Comparison of ENCODE assay signal across 25 cellular contexts in the genomic region with DNA sequence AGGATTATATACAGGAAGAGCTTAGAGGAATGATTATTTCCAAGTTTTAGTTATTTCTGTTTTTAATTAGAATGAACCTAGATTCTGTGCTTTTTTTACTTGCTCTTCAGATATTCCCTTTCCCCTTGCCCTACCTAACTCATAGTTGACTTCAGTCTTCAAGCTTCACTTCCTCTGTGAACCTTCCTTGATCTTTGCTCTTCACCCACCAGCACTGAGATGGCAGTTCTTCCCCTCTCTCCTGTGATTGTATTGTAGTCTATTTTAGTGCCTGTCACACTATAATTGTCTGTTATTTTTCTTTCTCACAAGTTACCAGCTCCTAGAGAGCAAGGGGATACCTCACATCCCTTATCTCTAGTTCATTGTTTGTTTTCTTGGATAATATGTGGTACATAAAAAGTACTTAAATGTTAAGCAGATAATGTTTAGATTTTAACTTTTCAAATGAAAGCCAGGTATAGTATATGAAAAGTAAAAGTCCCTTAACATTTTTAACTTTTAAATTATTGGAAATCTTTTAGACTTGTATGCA. TPM values are rescaled to one million over a fixed set of nuclear protein-coding genes. Genes with fewer than 3 reads are reported as not detected.
A peak's percentile ranks its signal among the peaks of the same experiment; 100 is the strongest.
DNase-seq lines count a peak whose midpoint lies in the region; ATAC-seq and TF ChIP-seq lines count a peak whose summit lies in the region.
"Had no signal": no experiment of that assay in that cellular context is flagged by ENCODE, and none has a peak within 500 bp of the region (broad histone marks: within the 10 kb centered on the region; RNA-seq: fewer than 3 reads in every experiment).

No MANE protein-coding gene starts in this region.

- no peak overlapping the region for H2AK5ac ChIP-seq in mesendoderm (ENCODE audit: low read length)

- CTCF ChIA-PET in Caco-2 (lab: Charles Lee) (no interaction called here), PC-9 (lab: Charles Lee) (no interaction called here)

- H3K9me3 Mint-ChIP-seq in Caco-2 (ENCODE audit: unreplicated experiment) (peaks cover 10% of the 10 kb centered on the region), GM23338 (no peaks in the 10 kb centered on the region)
- H3K9me3 Mint-ChIP-seq: stimulated activated naive CD8-positive, alpha-beta T cell treated with anti-CD3 and anti-CD28 coated beads, Interleukin-15, amount 100 ng/mL, for 72 hours had no signal

- H2BK5ac ChIP-seq in mesendoderm (ENCODE audit: low read length) = no peak overlapping the region

- no peak overlapping the region for H4K5ac ChIP-seq in mesendoderm (ENCODE audit: low read length)

- H3K27ac ChIP-seq in GM23338 (ENCODE audit: low read depth) (no peak overlapping the region), PC-9 (peak overlapping the region; percentile 23; the same call in 1 of the 2 replicates), mesendoderm (ENCODE audit: low read depth, low read length) (no peak overlapping the region)
- H3K27ac ChIP-seq: A549, brain microvascular endothelial cell, colonic mucosa had no signal

- H4K20me1 ChIP-seq in GM23338 (replicated peaks; ENCODE audit: insufficient read depth) (no peaks in the 10 kb centered on the region; the same call in 1 of the 2 replicates), PC-9 (ENCODE audit: insufficient read depth) (no peaks in the 10 kb centered on the region)

- H3K9ac ChIP-seq in mesendoderm (ENCODE audit: low read length) = no peak overlapping the region

- H3K27me3 Mint-ChIP-seq in Caco-2 (ENCODE audit: insufficient read depth, unreplicated experiment) (no peaks in the 10 kb centered on the region), GM23338 (ENCODE audit: insufficient read depth, low read depth, poor library complexity) (no peaks in the 10 kb centered on the region)
- H3K27me3 Mint-ChIP-seq: stimulated activated naive CD8-positive, alpha-beta T cell treated with anti-CD3 and anti-CD28 coated beads, Interleukin-15, amount 100 ng/mL, for 72 hours; T-helper 17 cell had no signal

- BruUV-seq in Caco-2 (replicated peaks; lab: Mats Ljungman, UMichigan) (no TSS peak), PC-9 (replicated peaks; lab: Mats Ljungman, UMichigan) (no TSS peak)

- H3K4me3 Mint-ChIP-seq in Caco-2 (ENCODE audit: unreplicated experiment) (no peak overlapping the region), GM23338 (no peak overlapping the region)
- H3K4me3 Mint-ChIP-seq: stimulated activated naive CD8-positive, alpha-beta T cell treated with anti-CD3 and anti-CD28 coated beads, Interleukin-15, amount 100 ng/mL, for 72 hours; T-helper 17 cell had no signal

- H3K9me2 ChIP-seq in GM23338 (ENCODE audit: insufficient read depth) (no peaks in the 10 kb centered on the region), PC-9 (ENCODE audit: insufficient read depth) (no peaks in the 10 kb centered on the region)

- H3K18ac ChIP-seq in mesendoderm (ENCODE audit: low read length) = no peak overlapping the region

- H3K27ac Mint-ChIP-seq in Caco-2 (ENCODE audit: unreplicated experiment) (peak overlapping the region; percentile 27), GM23338 (peak overlapping the region; percentile 46)
- H3K27ac Mint-ChIP-seq: stimulated activated naive CD8-positive, alpha-beta T cell treated with anti-CD3 and anti-CD28 coated beads, Interleukin-15, amount 100 ng/mL, for 72 hours; T-helper 17 cell had no signal

- POLR2A ChIA-PET in Caco-2 (lab: Charles Lee) = no interaction called here
- POLR2A ChIA-PET in PC-9 (lab: Charles Lee; ENCODE audit: unreplicated experiment) = interaction anchor here (0.6 kb wide), 1 partner anchor 964 kb away, joined by 10 read pairs; no protein-coding TSS in a partner anchor

- H3K36me3 ChIP-seq in Caco-2 (ENCODE audit: control insufficient read depth, insufficient read depth, low read length) = no peaks in the 10 kb centered on the region
- H3K36me3 ChIP-seq in GM23338 (ENCODE audit: insufficient read depth) = no peaks in the 10 kb centered on the region
- H3K36me3 ChIP-seq in PC-9 (ENCODE audit: low read depth) = peaks cover 25% of the 10 kb centered on the region
- H3K36me3 ChIP-seq in mesendoderm (ENCODE audit: control insufficient read depth, insufficient read depth, low read length) = no peaks in the 10 kb centered on the region
- H3K36me3 ChIP-seq: brain microvascular endothelial cell, colonic mucosa had no signal

- H4K8ac ChIP-seq in mesendoderm (ENCODE audit: low read depth, low read length) = no peak overlapping the region

- H3K79me2 ChIP-seq in GM23338 (replicated peaks; ENCODE audit: insufficient read depth) = no peaks in the 10 kb centered on the region
- H3K79me2 ChIP-seq in PC-9 (ENCODE audit: low read depth) = peaks cover 3% of the 10 kb centered on the region; the same call in 1 of the 2 replicates
- no peaks in the 10 kb centered on the region for H3K79me2 ChIP-seq in mesendoderm (ENCODE audit: control insufficient read depth, insufficient read depth, low read length)

- no peak overlapping the region for H3K4me2 ChIP-seq in GM23338
- no peak overlapping the region for H3K4me2 ChIP-seq in PC-9
- no peak overlapping the region for H3K4me2 ChIP-seq in mesendoderm (ENCODE audit: low read length)
- H3K4me2 ChIP-seq: A549 had no signal

- H3K4me3 ChIP-seq in Caco-2 (ENCODE audit: low read depth, low read length) = no peak overlapping the region
- H3K4me3 ChIP-seq in GM23338 = no peak overlapping the region
- no peak overlapping the region for H3K4me3 ChIP-seq in PC-9
- no peak overlapping the region for H3K4me3 ChIP-seq in mesendoderm (ENCODE audit: low read length)
- H3K4me3 ChIP-seq: A549, colonic mucosa, tibial nerve had no signal

- intact Hi-C loops in Caco-2 (cut with micrococcal nuclease; ENCODE audit: unreplicated experiment) (no loop called here), PC-9 (cut with micrococcal nuclease; ENCODE audit: unreplicated experiment) (loop anchor here (10.0 kb wide), 1 partner anchor 936 kb away; no protein-coding TSS in a partner anchor)

- peaks cover 48% of the 10 kb centered on the region for H3K36me3 Mint-ChIP-seq in Caco-2 (ENCODE audit: insufficient read depth, unreplicated experiment)
- peaks cover 21% of the 10 kb centered on the region; the same call in 2 of the 3 replicates for H3K36me3 Mint-ChIP-seq in GM23338 (ENCODE audit: low read depth)

- ATAC-seq in GM23338 (peak; percentile 26; the same call in 1 of the 3 replicates), HG02884 (IDR thresholded peaks at IDR 0.05; ENCODE audit: unreplicated experiment) (no peak), GM18520 (IDR thresholded peaks at IDR 0.05; ENCODE audit: unreplicated experiment) (no peak)
- ATAC-seq: A549; stimulated activated naive CD8-positive, alpha-beta T cell treated with anti-CD3 and anti-CD28 coated beads, Interleukin-15, amount 100 ng/mL, for 72 hours; T-helper 17 cell had no signal

- H3K4ac ChIP-seq in mesendoderm (ENCODE audit: low read depth, low read length) = no peak overlapping the region

- TF ChIP-seq CTCF in Caco-2 (IDR thresholded peaks at IDR 0.05; ENCODE audit: insufficient read depth in 1 of 2, low read depth in 1 of 2, low read length in 1 of 2, severe bottlenecking in 1 of 2, unreplicated experiment in 1 of 2) (no peak), GM23338 (conservative IDR thresholded peaks at IDR 0.05; ENCODE audit: low read depth in 2 of 2) (no peak), PC-9 (conservative IDR thresholded peaks at IDR 0.05) (no peak)

- no peaks in the 10 kb centered on the region for H3K79me1 ChIP-seq in mesendoderm (ENCODE audit: low read length)

- H3K4me1 Mint-ChIP-seq in Caco-2 (ENCODE audit: low read depth, unreplicated experiment) (peaks cover 38% of the 10 kb centered on the region), GM23338 (peaks cover 25% of the 10 kb centered on the region)
- H3K4me1 Mint-ChIP-seq: stimulated activated naive CD8-positive, alpha-beta T cell treated with anti-CD3 and anti-CD28 coated beads, Interleukin-15, amount 100 ng/mL, for 72 hours; T-helper 17 cell had no signal

- H3F3A ChIP-seq in GM23338 (replicated peaks; ENCODE audit: low read depth) (no peaks in the 10 kb centered on the region), PC-9 (ENCODE audit: insufficient read depth, low read depth) (no peaks in the 10 kb centered on the region)

- H3K27me3 ChIP-seq in Caco-2 (replicated peaks; ENCODE audit: control insufficient read depth, insufficient read depth, low read length) (no peaks in the 10 kb centered on the region), GM23338 (ENCODE audit: insufficient read depth) (no peaks in the 10 kb centered on the region), PC-9 (ENCODE audit: insufficient read depth, low read depth) (no peaks in the 10 kb centered on the region), mesendoderm (ENCODE audit: insufficient read depth, low read length, poor library complexity) (no peaks in the 10 kb centered on the region)
- H3K27me3 ChIP-seq: BE2C, brain microvascular endothelial cell, colonic mucosa, tibial nerve had no signal

- H3K4me1 ChIP-seq in Caco-2 (peaks cover 35% of the 10 kb centered on the region), GM23338 (ENCODE audit: insufficient read depth) (peaks cover 8% of the 10 kb centered on the region), PC-9 (replicated peaks; ENCODE audit: insufficient read depth) (peaks cover 10% of the 10 kb centered on the region), mesendoderm (ENCODE audit: control insufficient read depth, low read depth, low read length) (peaks cover 3% of the 10 kb centered on the region)
- H3K4me1 ChIP-seq: BE2C, colonic mucosa had no signal

- H2BK120ac ChIP-seq in mesendoderm (ENCODE audit: low read depth, low read length) = no peak overlapping the region

- H2AFZ ChIP-seq in GM23338 (no peak overlapping the region), PC-9 (no peak overlapping the region)

- H2BK15ac ChIP-seq in mesendoderm (replicated peaks; ENCODE audit: low read depth) = no peak overlapping the region

- H3K9me3 ChIP-seq in Caco-2 (no peaks in the 10 kb centered on the region), PC-9 (ENCODE audit: insufficient read depth, low read depth) (0 out of 2 replicates have a peak, but pooled peaks cover 3% of the 10 kb centered on the region)
- H3K9me3 ChIP-seq: A549, BE2C, colonic mucosa, tibial nerve had no signal

- no peak overlapping the region for H3K23ac ChIP-seq in mesendoderm (ENCODE audit: low read length)

- DNase-seq in Caco-2 (no peak), GM23338 (ENCODE audit: low spot score) (no peak), PC-9 (no peak), mesendoderm (peak; percentile 11), NCI-H82 treated with DMSO at 0.1 percent for 48 hours (lab: John Stamatoyannopoulos, UW; ENCODE audit: unreplicated experiment) (no peak), D341Med (ENCODE audit: low spot score) (no peak)
- DNase-seq: activated CD4-positive, alpha-beta T cell treated with anti-CD3 and anti-CD28 coated beads, Interleukin-2, amount 50 U/mL, for 1 hour; activated gamma-delta T cell treated with Interleukin-2 at 50 U/mL for 16 hours; BE2C; brain microvascular endothelial cell; colonic mucosa; HCEC 1CT; kidney glomerular epithelial cell; NCI-H1105; NCI-H2029; NCI-H345; NCI-H82; SIG-M5; stimulated activated CD4-positive, alpha-beta T cell treated with anti-CD3 and anti-CD28 coated beads, Interleukin-12 subunit alpha, Interleukin-12 subunit beta, amount 100 ng/mL, for 4 hours; stimulated activated naive CD8-positive, alpha-beta T cell treated with anti-CD3 and anti-CD28 coated beads, Interleukin-15, amount 100 ng/mL, for 72 hours; T-helper 17 cell had no signal

- no peak overlapping the region for H3K56ac ChIP-seq in mesendoderm (ENCODE audit: low read length)

RNA-seq across cellular contexts. Expression of gene KCTD3, which starts 33.2 kb away (rescaled TPM):
- 49.4 and 50.7 TPM in 2 replicates for total RNA-seq in Caco-2 (2022)
- 53.1 and 60.3 TPM in 2 replicates for total RNA-seq in GM23338 (2014; rRNA removed; shearing (Covaris generic))
- polyA plus RNA-seq in GM23338 (2016; fragmentation: Nextera tagmentation; extraction: Ambion mirVana) = 29.4 and 30.1 TPM in 2 replicates
- total RNA-seq in PC-9 (2021) = 46.4 and 53.6 TPM in 2 replicates
- polyA plus RNA-seq in mesendoderm (2013, experiment 1 of 2) = 27.9 TPM
- polyA plus RNA-seq in mesendoderm (2013, experiment 2 of 2) = 28.1 TPM
